ENCODE assay signal across 1 cellular context in the genomic region with DNA sequence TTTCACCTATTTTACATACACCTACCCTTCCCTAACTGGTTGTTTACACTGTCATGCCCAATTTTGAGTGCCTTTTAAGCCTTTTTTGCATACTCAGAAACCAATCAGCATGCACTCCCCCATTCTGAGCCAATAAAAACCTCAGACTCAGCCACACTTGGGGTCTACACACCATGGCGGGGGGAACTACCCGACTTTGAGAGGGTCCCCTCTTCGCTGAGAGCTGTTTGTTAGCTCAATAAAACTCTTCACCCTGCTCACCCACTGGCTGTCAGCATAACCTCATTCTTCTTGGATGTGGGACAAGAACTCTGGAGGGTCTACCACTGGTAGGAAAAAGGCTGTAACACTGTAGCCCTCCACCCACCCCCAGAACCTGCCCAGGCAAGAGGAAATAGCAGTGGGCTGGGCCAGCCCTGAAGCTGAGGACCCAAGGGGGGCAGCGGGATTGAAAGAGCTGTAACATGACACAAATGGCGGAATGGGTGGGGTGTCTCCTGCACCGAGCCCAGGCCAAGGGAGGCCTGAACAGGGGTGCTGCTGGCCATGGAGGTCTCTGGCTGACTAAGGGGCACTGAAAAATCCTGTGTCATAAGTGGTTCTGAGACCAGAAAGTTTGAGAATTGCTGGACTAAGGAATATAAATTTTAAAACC.
TF ChIP-seq lines count a peak whose summit lies in the region.

No MANE protein-coding gene starts in this region.

TF ChIP-seq in H1, 55 proteins besides CTCF, POLR2A, EP300 and RAD21:
- TF ChIP-seq CBX5 (IDR thresholded peaks at IDR 0.05; ENCODE audit: low read depth, low read length), result no peak
- no peak for TF ChIP-seq TAF7 (optimal IDR thresholded peaks at IDR 0.05; ENCODE audit: borderline replicate concordance, low read depth, low read length)
- TF ChIP-seq TCF12 (IDR thresholded peaks at IDR 0.05; ENCODE audit: low read depth, low read length), result no peak
- no peak for TF ChIP-seq HDAC6 (IDR thresholded peaks at IDR 0.05; ENCODE audit: low read depth, low read length)
- no peak for TF ChIP-seq GTF2F1 (IDR thresholded peaks at IDR 0.05; ENCODE audit: borderline replicate concordance, low read depth, low read length)
- TF ChIP-seq CREB1 (IDR thresholded peaks at IDR 0.05), result no peak
- TF ChIP-seq SIRT6 (IDR thresholded peaks at IDR 0.05; ENCODE audit: low read length), result no peak
- TF ChIP-seq SUZ12 (IDR thresholded peaks at IDR 0.05; ENCODE audit: low read length), result no peak
- TF ChIP-seq TBP (IDR thresholded peaks at IDR 0.05; ENCODE audit: low read depth, low read length), result no peak
- no peak for TF ChIP-seq SIX5 (IDR thresholded peaks at IDR 0.05; ENCODE audit: low read depth, low read length)
- TF ChIP-seq NANOG (IDR thresholded peaks at IDR 0.05; ENCODE audit: insufficient read depth, low read depth, low read length, poor library complexity, severe bottlenecking), result no peak
- TF ChIP-seq HDAC2 (IDR thresholded peaks at IDR 0.05; ENCODE audit: borderline replicate concordance in 1 of 2, low read depth in 2 of 2, low read length in 2 of 2), result no peak
